ENCODE assay signal across 19 cellular contexts in the genomic region with DNA sequence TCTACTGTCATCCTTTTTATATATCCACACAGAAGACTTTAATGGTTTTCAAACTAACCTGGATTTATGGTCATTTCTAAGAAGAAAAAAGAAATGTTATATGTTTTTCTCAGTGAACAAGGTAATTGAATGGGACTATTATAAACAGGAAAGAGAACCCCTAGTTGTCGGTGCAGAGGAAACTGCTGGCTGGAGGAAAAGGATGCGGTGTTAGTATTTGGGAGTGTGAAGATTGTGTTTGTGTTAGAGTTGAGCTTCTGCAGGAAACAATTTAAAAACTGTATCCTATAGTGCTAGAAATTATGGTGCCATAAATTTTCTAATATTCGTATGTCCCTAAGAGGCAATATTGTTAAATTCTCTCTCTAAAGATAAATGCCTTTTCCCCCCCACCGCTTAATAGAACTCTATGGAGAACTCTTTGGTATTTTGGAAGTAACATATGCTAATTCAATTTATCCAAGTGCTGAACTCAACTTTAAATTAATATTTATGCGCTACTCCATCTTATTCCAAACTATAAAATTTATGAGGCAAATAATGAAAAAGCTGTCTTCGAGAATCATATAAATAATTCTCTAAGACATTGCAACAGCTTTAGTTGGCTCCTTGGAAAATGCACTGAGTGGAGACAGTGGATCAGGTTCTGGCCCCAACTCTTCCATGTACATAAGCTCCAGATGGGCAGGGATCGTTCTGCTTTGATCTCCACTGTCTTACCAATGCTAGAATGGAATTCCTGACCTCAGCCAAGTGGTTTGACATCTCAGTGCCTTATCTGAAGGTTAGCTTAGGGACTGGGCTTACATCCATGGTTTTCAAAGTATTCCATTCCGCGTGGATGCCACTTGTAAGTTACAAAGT. TPM values are rescaled to one million over a fixed set of nuclear protein-coding genes. Genes with fewer than 3 reads are reported as not detected.
DNase-seq lines count a peak whose midpoint lies in the region; ATAC-seq and TF ChIP-seq lines count a peak whose summit lies in the region.
"Had no signal": no experiment of that assay in that cellular context is flagged by ENCODE, and none has a peak within 500 bp of the region (broad histone marks: within the 10 kb centered on the region; RNA-seq: fewer than 3 reads in every experiment).

No MANE protein-coding gene starts in this region.

- H3K4me1 ChIP-seq in RWPE2 (ENCODE audit: insufficient read depth, poor library complexity, severe bottlenecking) = peaks cover 65% of the 10 kb centered on the region
- H3K4me1 ChIP-seq in gastroesophageal sphincter = peaks cover 4 to 75% (median 20%) of the 10 kb centered on the region in 3 donors
- H3K4me1 ChIP-seq in HAP-1 = peaks cover 30% of the 10 kb centered on the region

- no peak overlapping the region for H3K27ac Mint-ChIP-seq in neural crest cell (ENCODE audit: unreplicated experiment)

- no peak for ATAC-seq in RWPE2 (ENCODE audit: low read depth)
- ATAC-seq in gastroesophageal sphincter = no peak

- in situ Hi-C loops in HAP-1 (cut with MboI; ENCODE audit: low sequenced_read_pairs) (no loop called here), ACHN (cut with HindIII; ENCODE audit: low pct_ligation_motif_present, low pct_unique_long_range_greater_than_20kb, low sequenced_read_pairs) (no loop called here)

- DNase-seq in DMS 273 (lab: John Stamatoyannopoulos, UW; ENCODE audit: unreplicated experiment) (peak; percentile 73), DMS 273 treated with DMSO at 0.1 percent for 48 hours (lab: John Stamatoyannopoulos, UW) (no peak), RWPE2 (ENCODE audit: low spot score) (no peak), neural crest cell (ENCODE audit: low read depth, low spot score) (no peak), HAP-1 (ENCODE audit: low spot score in 2 of 2) (no peak), posterior cingulate gyrus (no peak), ACHN (no peak)
- DNase-seq: activated naive CD4-positive, alpha-beta T cell treated with Interleukin-2 at 50 U/mL for 16 hours; dorsolateral prefrontal cortex; kidney glomerular epithelial cell; NCI-H2081 treated with DMSO at 0.1 percent for 48 hours; NCI-H526; OCI-M1; sigmoid colon had no signal

- H3K36me3 ChIP-seq in RWPE2 (ENCODE audit: low read depth) = no peaks in the 10 kb centered on the region; the same call in 1 of the 2 replicates
- no peaks in the 10 kb centered on the region for H3K36me3 ChIP-seq in gastroesophageal sphincter
- no peaks in the 10 kb centered on the region for H3K36me3 ChIP-seq in HAP-1 (replicated peaks)
- H3K36me3 ChIP-seq: breast epithelium, esophagus muscularis mucosa, sigmoid colon had no signal

- WGBS in gastroesophageal sphincter (ENCODE audit: low coverage in 1 of 2), 2 donors = 66 to 71% methylated on average over 9 of the region's 9 CpGs

- peaks cover 51% of the 10 kb centered on the region for H3K4me1 Mint-ChIP-seq in neural crest cell

- intact Hi-C loops in posterior cingulate gyrus (cut with DNase I) = no loop called here

- no peaks in the 10 kb centered on the region for H3K9me3 Mint-ChIP-seq in neural crest cell

- no peak for TF ChIP-seq POLR2A in gastroesophageal sphincter (IDR thresholded peaks at IDR 0.05)

- peak overlapping the region; percentile 54 for H3K27ac ChIP-seq in RWPE2 (ENCODE audit: poor library complexity, severe bottlenecking)
- H3K27ac ChIP-seq in gastroesophageal sphincter = peak overlapping the region in 3 of 4 donors; percentile 34 to 95 (median 50)
- H3K27ac ChIP-seq: 22Rv1, BLaER1, dorsolateral prefrontal cortex had no signal

- H3K4me3 ChIP-seq in RWPE2 (ENCODE audit: severe bottlenecking) = no peak overlapping the region
- H3K4me3 ChIP-seq in gastroesophageal sphincter = no peak overlapping the region
- H3K4me3 ChIP-seq in HAP-1 = no peak overlapping the region
- H3K4me3 ChIP-seq: BLaER1, breast epithelium, dorsolateral prefrontal cortex, esophagus muscularis mucosa, sigmoid colon had no signal

- H3K27me3 Mint-ChIP-seq in neural crest cell (ENCODE audit: low read depth) = no peaks in the 10 kb centered on the region

- no peak for TF ChIP-seq CTCF in RWPE2 (IDR thresholded peaks at IDR 0.05; ENCODE audit: poor library complexity, severe bottlenecking)
- no peak for TF ChIP-seq CTCF in gastroesophageal sphincter (IDR thresholded peaks at IDR 0.05)
- no peak for TF ChIP-seq CTCF in neural crest cell (conservative IDR thresholded peaks at IDR 0.05)

- TF ChIP-seq EP300 in gastroesophageal sphincter (IDR thresholded peaks at IDR 0.05) = no peak

- H3K36me3 Mint-ChIP-seq in neural crest cell (ENCODE audit: low read depth) = peaks cover 3% of the 10 kb centered on the region

- peak overlapping the region; percentile 5 for H3K4me3 Mint-ChIP-seq in neural crest cell

- H3K27me3 ChIP-seq in RWPE2 (ENCODE audit: insufficient read depth, poor library complexity, severe bottlenecking) (no peaks in the 10 kb centered on the region), gastroesophageal sphincter (no peaks in the 10 kb centered on the region), HAP-1 (ENCODE audit: low read depth) (no peaks in the 10 kb centered on the region)
- H3K27me3 ChIP-seq: BLaER1, breast epithelium, dorsolateral prefrontal cortex, esophagus muscularis mucosa, sigmoid colon had no signal

- no peaks in the 10 kb centered on the region for H3K9me3 ChIP-seq in RWPE2 (ENCODE audit: severe bottlenecking)
- no peaks in the 10 kb centered on the region for H3K9me3 ChIP-seq in gastroesophageal sphincter
- no peaks in the 10 kb centered on the region for H3K9me3 ChIP-seq in HAP-1
- H3K9me3 ChIP-seq: BLaER1, breast epithelium, esophagus muscularis mucosa, sigmoid colon had no signal

RNA-seq across cellular contexts. Expression of gene BZW2, which starts 5.6 kb away (rescaled TPM):
- total RNA-seq in gastroesophageal sphincter (10 to 100 TPM; 43.6 to 82.4 (median 64.8) TPM), neural crest cell (98.2 and 108 TPM in 2 replicates)

RNA-seq across cellular contexts. Expression of gene ANKMY2, which starts 6.1 kb away (rescaled TPM):
- total RNA-seq in gastroesophageal sphincter (10 to 100 TPM; 13.2 to 37.9 (median 25.3) TPM), neural crest cell (24.7 and 25.0 TPM in 2 replicates)
